Comparison of ENCODE assay signal across 11 cellular contexts in genomic region chr15:77992356-77993222, GRCh38.
DNase-seq lines count a peak whose midpoint lies in the region; ATAC-seq and TF ChIP-seq lines count a peak whose summit lies in the region.
"Had no signal": no experiment of that assay in that cellular context is flagged by ENCODE, and none has a peak within 500 bp of the region (broad histone marks: within the 10 kb centered on the region; RNA-seq: fewer than 3 reads in every experiment).

No MANE protein-coding gene starts in this region.

- no peaks in the 10 kb centered on the region for H3K27me3 ChIP-seq in esophagus squamous epithelium

- H3K27me3 Mint-ChIP-seq in nephron (ENCODE audit: low read depth): no peaks in the 10 kb centered on the region
- H3K27me3 Mint-ChIP-seq in type B pancreatic cell: no peaks in the 10 kb centered on the region
- H3K27me3 Mint-ChIP-seq: activated naive CD4-positive, alpha-beta T cell treated with anti-CD3 and anti-CD28 coated beads, Interleukin-2, amount 10 ng/mL, durations not matched to agents 7 days and 5 days had no signal

- H3K9me3 Mint-ChIP-seq in nephron: no peaks in the 10 kb centered on the region
- no peaks in the 10 kb centered on the region for H3K9me3 Mint-ChIP-seq in type B pancreatic cell
- H3K9me3 Mint-ChIP-seq: activated naive CD4-positive, alpha-beta T cell treated with anti-CD3 and anti-CD28 coated beads, Interleukin-2, amount 10 ng/mL, durations not matched to agents 7 days and 5 days; WTC11 had no signal

- H3K9me3 ChIP-seq in esophagus squamous epithelium: no peaks in the 10 kb centered on the region
- H3K9me3 ChIP-seq: HAP-1 had no signal

- ATAC-seq in SK-N-SH treated with all-trans-retinoic acid at 6 μM for 48 hours (peak; percentile 0; the same call in 1 of the 3 replicates), HG03342 (IDR thresholded peaks at IDR 0.05; ENCODE audit: unreplicated experiment) (no peak)
- ATAC-seq: WTC11 had no signal

- WGBS in esophagus squamous epithelium, 2 donors: 76 to 80% methylated on average over 7 to 17 of the region's 28 CpGs

- intact Hi-C loops in esophagus squamous epithelium (cut with DNase I): no loop called here

- no peak for TF ChIP-seq POLR2A in esophagus squamous epithelium (IDR thresholded peaks at IDR 0.05)

- peaks cover 31 to 94% (median 66%) of the 10 kb centered on the region in 3 donors for H3K4me1 ChIP-seq in esophagus squamous epithelium
- H3K4me1 ChIP-seq: HAP-1 had no signal

- H3K4me1 Mint-ChIP-seq in nephron (peaks cover 57% of the 10 kb centered on the region), type B pancreatic cell (ENCODE audit: unreplicated experiment) (peaks cover 16% of the 10 kb centered on the region)

- H3K36me3 Mint-ChIP-seq in nephron (ENCODE audit: low read depth) (peaks cover 5% of the 10 kb centered on the region), type B pancreatic cell (no peaks in the 10 kb centered on the region)
- H3K36me3 Mint-ChIP-seq: WTC11 had no signal

- H3K4me3 ChIP-seq in esophagus squamous epithelium: no peak overlapping the region
- H3K4me3 ChIP-seq: HAP-1 had no signal

- peak overlapping the region; percentile 89 to 93 (median 91) for H3K27ac ChIP-seq in esophagus squamous epithelium

- peak overlapping the region; percentile 64 to 94 (median 89) for H3K27ac Mint-ChIP-seq in nephron
- H3K27ac Mint-ChIP-seq in type B pancreatic cell: no peak overlapping the region
- H3K27ac Mint-ChIP-seq: WTC11 had no signal

- H3K36me3 ChIP-seq in esophagus squamous epithelium: peaks cover 0 to 9% (median 0%) of the 10 kb centered on the region in 3 donors

- peak overlapping the region in 1 of 3 experiments; percentile 10 for H3K4me3 Mint-ChIP-seq in nephron
- H3K4me3 Mint-ChIP-seq in type B pancreatic cell: peak overlapping the region; percentile 31
- H3K4me3 Mint-ChIP-seq: activated naive CD4-positive, alpha-beta T cell treated with anti-CD3 and anti-CD28 coated beads, Interleukin-2, amount 10 ng/mL, durations not matched to agents 7 days and 5 days; WTC11 had no signal

- TF ChIP-seq CTCF in esophagus squamous epithelium (IDR thresholded peaks at IDR 0.05): no peak
- no peak for TF ChIP-seq CTCF in nephron (IDR thresholded peaks at IDR 0.05; ENCODE audit: unreplicated experiment in 3 of 3)
- no peak for TF ChIP-seq CTCF in type B pancreatic cell (conservative IDR thresholded peaks at IDR 0.05)

- DNase-seq in esophagus squamous epithelium (lab: John Stamatoyannopoulos, UW) (no peak), type B pancreatic cell (ENCODE audit: extremely low spot score, unreplicated experiment) (no peak), NCI-H1417 (lab: John Stamatoyannopoulos, UW) (no peak)
- DNase-seq in stimulated activated naive CD4-positive, alpha-beta T cell treated with Interleukin-2 at 50 U/mL for 16 hours (lab: John Stamatoyannopoulos, UW): no peak
- DNase-seq: activated naive CD4-positive, alpha-beta T cell treated with anti-CD3 and anti-CD28 coated beads, Interleukin-2, amount 10 ng/mL, durations not matched to agents 7 days and 5 days; OCI-M1 had no signal

TF ChIP-seq in SK-N-SH treated with all-trans-retinoic acid at 6 μM for 48 hours, 23 proteins besides CTCF, POLR2A, EP300 and RAD21:
- no peak for TF ChIP-seq BACH2 (CRISPR knock-in tag; IDR thresholded peaks at IDR 0.05; ENCODE audit: borderline replicate concordance)
- TF ChIP-seq ESRRG (CRISPR knock-in tag; IDR thresholded peaks at IDR 0.05): no peak
- no peak for TF ChIP-seq RARB (CRISPR knock-in tag; IDR thresholded peaks at IDR 0.05)
- no peak for TF ChIP-seq CREB5 (CRISPR knock-in tag; IDR thresholded peaks at IDR 0.05; ENCODE audit: low read depth)
